20 cellular contexts compared by ENCODE assay signal in the genomic region with DNA sequence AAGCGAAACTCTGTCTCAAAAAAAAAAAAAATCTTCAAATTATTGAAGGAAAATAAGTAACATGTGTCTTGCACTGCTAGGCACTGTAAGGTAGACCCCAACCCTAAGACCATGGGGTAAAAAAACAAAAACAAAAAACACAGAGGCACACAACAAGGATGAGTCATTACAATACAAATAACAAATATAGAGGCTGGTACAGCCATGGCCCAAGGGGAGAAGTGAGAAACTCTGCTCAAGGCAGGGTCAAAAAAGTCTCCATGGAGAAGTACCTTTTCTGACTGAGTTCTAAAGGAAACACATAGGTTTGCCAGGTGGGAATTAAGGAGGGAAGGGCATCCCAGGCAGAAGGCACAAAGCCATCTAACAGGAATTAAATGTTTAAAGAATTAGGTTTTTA. TPM values are rescaled to one million over a fixed set of nuclear protein-coding genes. Genes with fewer than 3 reads are reported as not detected.
DNase-seq lines count a peak whose midpoint lies in the region; ATAC-seq and TF ChIP-seq lines count a peak whose summit lies in the region.
"Had no signal": no experiment of that assay in that cellular context is flagged by ENCODE, and none has a peak within 500 bp of the region (broad histone marks: within the 10 kb centered on the region; RNA-seq: fewer than 3 reads in every experiment).

No MANE protein-coding gene starts in this region.

- H3K4me3 Mint-ChIP-seq in activated T-cell treated with anti-CD3 and anti-CD28 coated beads, Interleukin-2, amount 50 U/mL, for 72 hours, result no peak overlapping the region
- H3K4me3 Mint-ChIP-seq in activated T-cell treated with anti-CD3 and anti-CD28 coated beads, Interleukin-2, amount 50 U/mL, for 4 hours, result no peak overlapping the region
- H3K4me3 Mint-ChIP-seq in activated T-helper 2 cell treated with anti-CD3 and anti-CD28 coated beads, Interferon-gamma antibody, Interleukin-2, Interleukin-4, amounts not matched to agents 10 μg/mL and 5 μg/mL and 100 μg/mL, durations not matched to agents 14 hours and 24 hours and 36 hours (ENCODE audit: low read depth), result no peak overlapping the region
- H3K4me3 Mint-ChIP-seq in natural killer cell, result no peak overlapping the region
- no peak overlapping the region for H3K4me3 Mint-ChIP-seq in activated T-helper 1 cell treated with anti-CD3 and anti-CD28 coated beads, Interleukin-12 subunit alpha, Interleukin-12 subunit beta, Interleukin-2, Interleukin-4 antibody, amounts not matched to agents 30 ng/mL and 10 ng/mL and 1 ng/mL, durations not matched to agents 14 hours and 24 hours and 36 hours

- peaks cover 4% of the 10 kb centered on the region for H3K4me1 Mint-ChIP-seq in activated T-cell treated with anti-CD3 and anti-CD28 coated beads, Interleukin-2, amount 50 U/mL, for 72 hours (ENCODE audit: low read depth)
- no peaks in the 10 kb centered on the region for H3K4me1 Mint-ChIP-seq in activated T-cell treated with anti-CD3 and anti-CD28 coated beads, Interleukin-2, amount 50 U/mL, for 4 hours (ENCODE audit: low read depth)
- peaks cover 5% of the 10 kb centered on the region for H3K4me1 Mint-ChIP-seq in activated T-helper 2 cell treated with anti-CD3 and anti-CD28 coated beads, Interferon-gamma antibody, Interleukin-2, Interleukin-4, amounts not matched to agents 10 μg/mL and 5 μg/mL and 100 μg/mL, durations not matched to agents 14 hours and 24 hours and 36 hours (ENCODE audit: low read depth)
- H3K4me1 Mint-ChIP-seq in natural killer cell, result peaks cover 9 to 13% of the 10 kb centered on the region in 2 donors
- peaks cover 7% of the 10 kb centered on the region for H3K4me1 Mint-ChIP-seq in activated T-helper 1 cell treated with anti-CD3 and anti-CD28 coated beads, Interleukin-12 subunit alpha, Interleukin-12 subunit beta, Interleukin-2, Interleukin-4 antibody, amounts not matched to agents 30 ng/mL and 10 ng/mL and 1 ng/mL, durations not matched to agents 14 hours and 24 hours and 36 hours (ENCODE audit: low read depth)

- DNase-seq in activated T-cell treated with anti-CD3 and anti-CD28 coated beads, Interleukin-2, amount 50 U/mL, for 72 hours, result no peak
- no peak for DNase-seq in activated T-cell treated with anti-CD3 and anti-CD28 coated beads, Interleukin-2, amount 50 U/mL, for 4 hours
- no peak for DNase-seq in activated T-helper 2 cell treated with anti-CD3 and anti-CD28 coated beads, Interferon-gamma antibody, Interleukin-2, Interleukin-4, amounts not matched to agents 10 μg/mL and 5 μg/mL and 100 μg/mL, durations not matched to agents 14 hours and 24 hours and 36 hours (ENCODE audit: low spot score)
- DNase-seq in natural killer cell, result no peak
- no peak for DNase-seq in activated T-helper 1 cell treated with anti-CD3 and anti-CD28 coated beads, Interleukin-12 subunit alpha, Interleukin-12 subunit beta, Interleukin-2, Interleukin-4 antibody, amounts not matched to agents 30 ng/mL and 10 ng/mL and 1 ng/mL, durations not matched to agents 14 hours and 24 hours and 36 hours (ENCODE audit: low spot score)
- DNase-seq in NCI-H1436 treated with DMSO at 0.1 percent for 48 hours (lab: John Stamatoyannopoulos, UW), result no peak
- DNase-seq: activated T-cell treated with anti-CD3 and anti-CD28 coated beads for 4 hours; amygdala; caudate nucleus; COR-L47; left lung; NCI-H774; ovary; PC-3; SIG-M5; stimulated activated CD4-positive, alpha-beta T cell treated with anti-CD3 and anti-CD28 coated beads, Interleukin-1b, Interleukin-23, amount 100 ng/mL, for 48 hours had no signal

- intact Hi-C loops in activated T-helper 2 cell treated with anti-CD3 and anti-CD28 coated beads, Interferon-gamma antibody, Interleukin-2, Interleukin-4, amounts not matched to agents 10 μg/mL and 5 μg/mL and 100 μg/mL, durations not matched to agents 14 hours and 24 hours and 36 hours (cut with micrococcal nuclease), result no loop called here
- intact Hi-C loops in natural killer cell (cut with micrococcal nuclease), result no loop called here
- intact Hi-C loops in activated T-helper 1 cell treated with anti-CD3 and anti-CD28 coated beads, Interleukin-12 subunit alpha, Interleukin-12 subunit beta, Interleukin-2, Interleukin-4 antibody, amounts not matched to agents 30 ng/mL and 10 ng/mL and 1 ng/mL, durations not matched to agents 14 hours and 24 hours and 36 hours (cut with micrococcal nuclease), result no loop called here

- TF ChIP-seq CTCF in natural killer cell (IDR thresholded peaks at IDR 0.05), result no peak

- no peaks in the 10 kb centered on the region for H3K27me3 Mint-ChIP-seq in activated T-cell treated with anti-CD3 and anti-CD28 coated beads, Interleukin-2, amount 50 U/mL, for 72 hours (ENCODE audit: low read depth)
- H3K27me3 Mint-ChIP-seq in activated T-cell treated with anti-CD3 and anti-CD28 coated beads, Interleukin-2, amount 50 U/mL, for 4 hours (ENCODE audit: low read depth), result no peaks in the 10 kb centered on the region
- H3K27me3 Mint-ChIP-seq in activated T-helper 2 cell treated with anti-CD3 and anti-CD28 coated beads, Interferon-gamma antibody, Interleukin-2, Interleukin-4, amounts not matched to agents 10 μg/mL and 5 μg/mL and 100 μg/mL, durations not matched to agents 14 hours and 24 hours and 36 hours (ENCODE audit: low read depth), result no peaks in the 10 kb centered on the region
- no peaks in the 10 kb centered on the region for H3K27me3 Mint-ChIP-seq in natural killer cell (ENCODE audit: low read depth in 2 of 2)
- no peaks in the 10 kb centered on the region for H3K27me3 Mint-ChIP-seq in activated T-helper 1 cell treated with anti-CD3 and anti-CD28 coated beads, Interleukin-12 subunit alpha, Interleukin-12 subunit beta, Interleukin-2, Interleukin-4 antibody, amounts not matched to agents 30 ng/mL and 10 ng/mL and 1 ng/mL, durations not matched to agents 14 hours and 24 hours and 36 hours (ENCODE audit: insufficient read depth)

- no peaks in the 10 kb centered on the region for H3K9me3 Mint-ChIP-seq in activated T-cell treated with anti-CD3 and anti-CD28 coated beads, Interleukin-2, amount 50 U/mL, for 72 hours
- H3K9me3 Mint-ChIP-seq in activated T-cell treated with anti-CD3 and anti-CD28 coated beads, Interleukin-2, amount 50 U/mL, for 4 hours, result no peaks in the 10 kb centered on the region
- H3K9me3 Mint-ChIP-seq in activated T-helper 2 cell treated with anti-CD3 and anti-CD28 coated beads, Interferon-gamma antibody, Interleukin-2, Interleukin-4, amounts not matched to agents 10 μg/mL and 5 μg/mL and 100 μg/mL, durations not matched to agents 14 hours and 24 hours and 36 hours, result no peaks in the 10 kb centered on the region
- no peaks in the 10 kb centered on the region for H3K9me3 Mint-ChIP-seq in natural killer cell
- no peaks in the 10 kb centered on the region for H3K9me3 Mint-ChIP-seq in activated T-helper 1 cell treated with anti-CD3 and anti-CD28 coated beads, Interleukin-12 subunit alpha, Interleukin-12 subunit beta, Interleukin-2, Interleukin-4 antibody, amounts not matched to agents 30 ng/mL and 10 ng/mL and 1 ng/mL, durations not matched to agents 14 hours and 24 hours and 36 hours

- H3K27ac Mint-ChIP-seq in activated T-cell treated with anti-CD3 and anti-CD28 coated beads, Interleukin-2, amount 50 U/mL, for 72 hours, result peak overlapping the region; percentile 88
- H3K27ac Mint-ChIP-seq in activated T-helper 2 cell treated with anti-CD3 and anti-CD28 coated beads, Interferon-gamma antibody, Interleukin-2, Interleukin-4, amounts not matched to agents 10 μg/mL and 5 μg/mL and 100 μg/mL, durations not matched to agents 14 hours and 24 hours and 36 hours, result peak overlapping the region; percentile 59
- peak overlapping the region; percentile 65 to 70 for H3K27ac Mint-ChIP-seq in natural killer cell
- H3K27ac Mint-ChIP-seq in activated T-helper 1 cell treated with anti-CD3 and anti-CD28 coated beads, Interleukin-12 subunit alpha, Interleukin-12 subunit beta, Interleukin-2, Interleukin-4 antibody, amounts not matched to agents 30 ng/mL and 10 ng/mL and 1 ng/mL, durations not matched to agents 14 hours and 24 hours and 36 hours, result no peak overlapping the region

- H3K36me3 Mint-ChIP-seq in activated T-cell treated with anti-CD3 and anti-CD28 coated beads, Interleukin-2, amount 50 U/mL, for 72 hours (ENCODE audit: insufficient read depth in 2 of 2), result peaks cover 2 to 31% of the 10 kb centered on the region in 2 donors
- H3K36me3 Mint-ChIP-seq in activated T-cell treated with anti-CD3 and anti-CD28 coated beads, Interleukin-2, amount 50 U/mL, for 4 hours (ENCODE audit: insufficient read depth), result peaks cover 33% of the 10 kb centered on the region
- peaks cover 64% of the 10 kb centered on the region for H3K36me3 Mint-ChIP-seq in activated T-helper 2 cell treated with anti-CD3 and anti-CD28 coated beads, Interferon-gamma antibody, Interleukin-2, Interleukin-4, amounts not matched to agents 10 μg/mL and 5 μg/mL and 100 μg/mL, durations not matched to agents 14 hours and 24 hours and 36 hours (ENCODE audit: low read depth)
- H3K36me3 Mint-ChIP-seq in natural killer cell, result peaks cover 24% of the 10 kb centered on the region
- peaks cover 49% of the 10 kb centered on the region for H3K36me3 Mint-ChIP-seq in activated T-helper 1 cell treated with anti-CD3 and anti-CD28 coated beads, Interleukin-12 subunit alpha, Interleukin-12 subunit beta, Interleukin-2, Interleukin-4 antibody, amounts not matched to agents 30 ng/mL and 10 ng/mL and 1 ng/mL, durations not matched to agents 14 hours and 24 hours and 36 hours (ENCODE audit: low read depth)

- ATAC-seq in activated T-cell treated with anti-CD3 and anti-CD28 coated beads, Interleukin-2, amount 50 U/mL, for 72 hours (replicated peaks in 1 of 2), result no peak
- ATAC-seq in activated T-cell treated with anti-CD3 and anti-CD28 coated beads, Interleukin-2, amount 50 U/mL, for 4 hours, result no peak
- ATAC-seq in GM18868 (IDR thresholded peaks at IDR 0.05; ENCODE audit: unreplicated experiment), result peak; percentile 72
- no peak for ATAC-seq in natural killer cell
- no peak for ATAC-seq in GM18861 (IDR thresholded peaks at IDR 0.05; ENCODE audit: unreplicated experiment)
- ATAC-seq: activated CD4-positive, CD25-positive, alpha-beta regulatory T cell treated with anti-CD3 and anti-CD28 coated beads, Interleukin-2, amount 50 U/mL, for 24 hours; esophagus mucosa; left lung; PC-3 had no signal

RNA-seq across cellular contexts. Expression of gene TOP2B, which starts 54.5 kb away (rescaled TPM):
- 100 to 1,000 TPM; 140 to 151 TPM for total RNA-seq in activated T-cell treated with anti-CD3 and anti-CD28 coated beads, Interleukin-2, amount 50 U/mL, for 72 hours
- 10 to 100 TPM; 71.2 to 73.2 (median 71.7) TPM for total RNA-seq in activated T-cell treated with anti-CD3 and anti-CD28 coated beads, Interleukin-2, amount 50 U/mL, for 4 hours
- total RNA-seq in activated T-helper 2 cell treated with anti-CD3 and anti-CD28 coated beads, Interferon-gamma antibody, Interleukin-2, Interleukin-4, amounts not matched to agents 10 μg/mL and 5 μg/mL and 100 μg/mL, durations not matched to agents 14 hours and 24 hours and 36 hours, result 167 and 170 TPM in 2 replicates
- 100 to 1,000 TPM; 126 to 180 (median 152) TPM for total RNA-seq in natural killer cell
- total RNA-seq in activated T-helper 1 cell treated with anti-CD3 and anti-CD28 coated beads, Interleukin-12 subunit alpha, Interleukin-12 subunit beta, Interleukin-2, Interleukin-4 antibody, amounts not matched to agents 30 ng/mL and 10 ng/mL and 1 ng/mL, durations not matched to agents 14 hours and 24 hours and 36 hours, result 133 and 135 TPM in 2 replicates
